8 cellular contexts compared by ENCODE assay signal in the genomic region with DNA sequence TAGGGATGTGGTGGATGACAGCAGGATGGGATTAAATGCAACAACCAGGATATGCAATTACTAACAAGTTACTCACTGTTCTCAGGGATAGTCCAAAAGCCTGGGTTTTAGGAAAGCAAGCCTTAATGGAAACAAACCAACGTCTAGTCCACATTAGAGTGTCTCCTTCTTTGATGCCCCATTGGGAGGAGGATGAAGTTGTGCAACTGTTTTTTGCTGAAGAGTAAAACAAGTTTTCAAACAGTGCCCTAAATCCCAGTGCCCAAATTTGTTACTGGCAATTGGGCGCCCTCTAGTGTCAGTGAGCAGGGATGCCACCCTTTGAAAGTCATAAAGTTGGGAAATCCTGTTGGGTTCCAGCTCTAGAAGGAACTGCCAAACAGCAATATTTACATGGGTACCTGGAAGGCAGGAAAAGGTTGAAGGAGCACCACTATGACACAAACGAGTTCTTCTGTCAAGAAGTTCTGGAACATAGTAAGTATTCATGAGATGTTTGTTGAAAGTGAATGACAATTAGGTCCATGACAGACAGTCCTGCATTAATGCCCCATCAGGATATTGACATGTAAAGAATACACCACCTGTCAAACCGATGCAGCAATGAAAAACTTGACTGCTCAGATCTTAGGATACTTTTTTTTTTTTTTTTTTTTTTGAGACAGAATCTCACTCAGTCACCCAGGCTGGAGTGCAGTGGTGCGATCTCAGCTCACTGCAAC. TPM values are rescaled to one million over a fixed set of nuclear protein-coding genes. Genes with fewer than 3 reads are reported as not detected.
DNase-seq lines count a peak whose midpoint lies in the region; ATAC-seq lines count a peak whose summit lies in the region.

No MANE protein-coding gene starts in this region.

- WGBS in right cardiac atrium, result 29% methylated on average over 5 of the region's 5 CpGs

- no peak overlapping the region for H3K27ac Mint-ChIP-seq in T-helper 17 cell

- H3K27ac ChIP-seq in right cardiac atrium (ENCODE audit: low read length), result no peak overlapping the region

- H3K27me3 Mint-ChIP-seq in T-helper 17 cell, result peaks cover 18% of the 10 kb centered on the region

- DNase-seq in GM04504 (ENCODE audit: low read depth) (peak; percentile 60), NAMALWA (ENCODE audit: low spot score) (peak; percentile 61), T-helper 17 cell (peak; percentile 15 to 52 (median 38)), amygdala (lab: John Stamatoyannopoulos, UW) (peak in 39 of 56 donors; percentile 2 to 77 (median 31)), right cardiac atrium (peak; percentile 49 to 73 (median 58)), skeletal muscle cell (ENCODE audit: low read depth) (peak; percentile 56)

- ATAC-seq in T-helper 17 cell (peak; percentile 80), right cardiac atrium (peak; percentile 65 to 78), GM19452 (IDR thresholded peaks at IDR 0.05; ENCODE audit: unreplicated experiment) (no peak), HG03378 (IDR thresholded peaks at IDR 0.05; ENCODE audit: unreplicated experiment) (no peak)

- H3K4me3 ChIP-seq in right cardiac atrium (ENCODE audit: low read length) (no peak overlapping the region), skeletal muscle cell (ENCODE audit: low read depth, low read length) (no peak overlapping the region)

- no peaks in the 10 kb centered on the region for H3K36me3 Mint-ChIP-seq in T-helper 17 cell (ENCODE audit: low read depth)

- intact Hi-C loops in right cardiac atrium (cut with DNase I), result loop anchor here (2.0 to 5.0 kb wide), 2 partner anchors 388 kb away; no protein-coding TSS in a partner anchor

- H3K4me1 ChIP-seq in right cardiac atrium (ENCODE audit: control insufficient read depth, insufficient read depth, low read length), result peaks cover 5% of the 10 kb centered on the region

- peaks cover 27% of the 10 kb centered on the region for H3K4me1 Mint-ChIP-seq in T-helper 17 cell

- no peaks in the 10 kb centered on the region for H3K9me3 ChIP-seq in T-helper 17 cell (ENCODE audit: control insufficient read depth, low read length, poor library complexity, severe bottlenecking)
- H3K9me3 ChIP-seq in right cardiac atrium (ENCODE audit: control insufficient read depth, low read length), result no peaks in the 10 kb centered on the region

- no peak overlapping the region for H3K4me3 Mint-ChIP-seq in T-helper 17 cell

- H3K27me3 ChIP-seq in right cardiac atrium (ENCODE audit: control insufficient read depth, insufficient read depth), result no peaks in the 10 kb centered on the region

RNA-seq across cellular contexts. Expression of a gene that starts 11.1 kb away (rescaled TPM):
- total RNA-seq in T-helper 17 cell (1 to 10 TPM in 1 of 2 donors, under 1 TPM in 1; 0.13 to 1.2 TPM), right cardiac atrium (10 to 100 TPM; 23.5 to 33.0 (median 26.4) TPM)
- polyA plus RNA-seq in right cardiac atrium, result 16.5 TPM

RNA-seq across cellular contexts. Expression of a gene that starts 21.3 kb away (rescaled TPM):
- total RNA-seq in T-helper 17 cell (10 to 100 TPM; 27.0 to 30.7 TPM), right cardiac atrium (1 to 10 TPM; 6.7 to 7.4 (median 7.0) TPM)
- 2.9 TPM for polyA plus RNA-seq in right cardiac atrium

Comparison
In these comparisons a context has a peak if more than half of its experiments do, and no peak if none do; other contexts are left out.
1. ATAC-seq: peak in T-helper 17 cell (single experiment) and right cardiac atrium (2 of 2); none in GM19452 (single experiment) and HG03378 (single experiment).
2. RNA of a gene that starts 11.1 kb away (total RNA-seq): 23.5 to 33.0 TPM in right cardiac atrium; 0.13 to 1.2 TPM in T-helper 17 cell; every median in the first group is over 10 times any median in the second.
3. Peak in every context shown above with its lines, with median percentiles within 50 percentile points of each other: DNase-seq.